ENCODE assay signal across 11 cellular contexts in the genomic region with DNA sequence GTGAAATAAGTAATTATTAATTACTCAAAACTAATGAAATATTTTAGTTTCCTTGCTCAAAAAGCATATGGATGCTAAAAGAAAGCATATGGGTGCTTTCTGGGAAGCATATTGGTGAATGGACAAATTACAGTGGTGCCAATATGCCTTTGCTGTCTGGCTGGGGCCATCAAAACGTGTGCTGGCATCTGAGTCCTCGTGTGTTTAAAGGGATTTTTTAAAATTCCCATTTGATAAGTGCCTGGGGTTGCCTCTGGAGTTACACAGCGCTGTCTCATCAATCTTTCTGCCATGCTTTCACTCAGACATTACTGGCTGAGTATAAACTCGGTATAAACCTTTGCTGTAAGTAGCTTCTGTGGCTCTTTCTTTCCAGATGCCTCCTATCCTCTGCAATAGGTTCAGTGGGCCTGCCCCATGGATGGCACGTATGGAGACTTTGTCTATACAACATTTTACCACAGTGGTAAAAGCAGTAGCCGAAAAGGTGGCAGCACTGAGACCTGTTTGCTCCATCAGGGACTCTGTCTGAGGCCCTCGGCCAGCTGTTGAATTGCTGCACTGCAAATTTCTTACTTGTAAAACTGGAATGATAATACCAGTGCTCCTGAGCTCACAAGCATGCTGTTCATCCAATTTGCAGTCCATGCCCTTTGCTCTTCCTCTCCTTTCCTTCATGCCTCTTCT.
DNase-seq lines count a peak whose midpoint lies in the region; ATAC-seq and TF ChIP-seq lines count a peak whose summit lies in the region.
"Had no signal": no experiment of that assay in that cellular context is flagged by ENCODE, and none has a peak within 500 bp of the region (broad histone marks: within the 10 kb centered on the region; RNA-seq: fewer than 3 reads in every experiment).

No MANE protein-coding gene starts in this region.

- no peak for ATAC-seq in RWPE2 (ENCODE audit: low read depth)
- ATAC-seq in GM21737 (IDR thresholded peaks at IDR 0.05; ENCODE audit: unreplicated experiment): no peak
- no peak for ATAC-seq in GM21381 (IDR thresholded peaks at IDR 0.05; ENCODE audit: unreplicated experiment)
- ATAC-seq: activated T-helper 17 cell treated with anti-CD3 and anti-CD28 coated beads, Interleukin-2, amount 50 U/mL, for 72 hours had no signal

- H3K27me3 ChIP-seq in RWPE2 (ENCODE audit: insufficient read depth, poor library complexity, severe bottlenecking): no peaks in the 10 kb centered on the region

- H3K4me1 ChIP-seq in RWPE2 (ENCODE audit: insufficient read depth, poor library complexity, severe bottlenecking): peaks cover 27% of the 10 kb centered on the region

- DNase-seq in Daoy (ENCODE audit: low read depth) (peak; percentile 19), RWPE2 (ENCODE audit: low spot score) (no peak), fibroblast of pulmonary artery (ENCODE audit: low read depth) (peak; percentile 43), renal cortical epithelial cell (ENCODE audit: low read depth) (peak; percentile 42), GM19238 (ENCODE audit: insufficient read length, low spot score) (no peak), amygdala (lab: John Stamatoyannopoulos, UW) (no peak)
- DNase-seq: NCI-H2081 treated with DMSO at 0.1 percent for 48 hours; stimulated activated CD8-positive, alpha-beta memory T cell treated with anti-CD3 and anti-CD28 coated beads, Interleukin-4, amount 100 ng/mL, for 48 hours had no signal

- H3K36me3 ChIP-seq in RWPE2 (ENCODE audit: low read depth): no peaks in the 10 kb centered on the region

- no peaks in the 10 kb centered on the region for H3K9me3 ChIP-seq in RWPE2 (ENCODE audit: severe bottlenecking)

- TF ChIP-seq CTCF in RWPE2 (IDR thresholded peaks at IDR 0.05; ENCODE audit: poor library complexity, severe bottlenecking) (no peak), fibroblast of pulmonary artery (IDR thresholded peaks at IDR 0.05; ENCODE audit: low read length, missing control alignments) (peak; percentile 23)

- H3K4me3 ChIP-seq in RWPE2 (ENCODE audit: severe bottlenecking) (no peak overlapping the region), fibroblast of pulmonary artery (replicated peaks; ENCODE audit: low read depth, low read length) (no peak overlapping the region)

- H3K27ac ChIP-seq in RWPE2 (ENCODE audit: poor library complexity, severe bottlenecking): peak overlapping the region; percentile 88

Comparison
In these comparisons a context has a peak if more than half of its experiments do, and no peak if none do; other contexts are left out.
1. DNase-seq: peak in Daoy (single experiment), fibroblast of pulmonary artery (single experiment) and renal cortical epithelial cell (single experiment); none in RWPE2 (single experiment), GM19238 (single experiment) and amygdala (0 of 56).